Comparison of ENCODE assay signal across 8 cellular contexts in the genomic region with DNA sequence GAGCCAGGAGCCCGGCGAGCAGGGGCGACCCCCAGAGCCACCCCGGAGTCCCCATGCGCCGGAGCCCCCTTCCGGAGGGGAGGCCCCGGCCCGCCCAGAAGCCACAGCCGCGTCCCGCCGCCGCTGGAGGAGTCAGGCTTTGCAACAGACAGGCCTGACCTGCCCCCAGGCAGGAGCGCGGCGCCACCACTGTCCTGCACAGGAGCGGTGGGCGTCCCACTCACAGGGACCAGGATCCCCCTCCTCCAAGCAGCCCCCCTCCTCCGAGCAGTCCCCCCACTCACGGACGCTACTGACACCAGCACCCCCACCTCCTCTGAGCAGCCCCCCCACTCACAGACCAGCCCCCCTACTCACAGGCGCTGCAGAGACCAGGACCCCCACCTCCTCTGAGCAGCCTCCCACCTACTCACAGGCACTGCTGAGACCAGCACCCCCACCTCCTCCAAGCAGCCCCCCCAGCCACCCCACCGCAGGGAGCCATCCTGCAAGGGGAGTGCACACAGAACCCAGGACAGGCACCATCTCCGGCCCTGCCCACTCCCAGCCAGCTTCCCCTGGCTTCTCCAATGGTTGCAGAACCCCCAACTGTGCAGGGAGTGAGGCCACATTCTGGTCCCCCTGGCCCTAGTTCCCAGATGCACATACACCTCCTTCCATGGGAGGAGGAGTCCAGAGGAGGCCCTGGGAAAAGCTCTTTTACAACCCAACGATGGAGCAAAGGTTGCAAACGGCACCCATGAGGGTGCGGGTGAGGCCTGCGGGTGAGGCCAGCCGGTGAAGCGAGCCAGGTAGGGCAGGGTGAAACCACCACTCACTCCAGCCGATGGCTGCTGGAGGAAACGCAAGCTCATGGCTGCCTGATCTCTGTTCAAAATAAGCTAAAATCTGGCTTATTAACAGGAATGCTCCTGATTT.
DNase-seq lines count a peak whose midpoint lies in the region; ATAC-seq and TF ChIP-seq lines count a peak whose summit lies in the region.

No MANE protein-coding gene starts in this region.

- no peaks in the 10 kb centered on the region for H3K36me3 ChIP-seq in CD8-positive, alpha-beta memory T cell (ENCODE audit: insufficient read depth, low read length)
- H3K36me3 ChIP-seq in HCT116 (ENCODE audit: control insufficient read depth in 1 of 2, insufficient read depth in 2 of 2, low read length in 2 of 2), result peaks cover 0 to 5% of the 10 kb centered on the region in 2 experiments; a peak in 1 of 4 replicates
- no peaks in the 10 kb centered on the region for H3K36me3 ChIP-seq in mucosa of stomach (ENCODE audit: control insufficient read depth, insufficient read depth, low read length)

- H3K27me3 Mint-ChIP-seq in CD8-positive, alpha-beta memory T cell, result no peaks in the 10 kb centered on the region

- H3K9ac ChIP-seq in HCT116 (ENCODE audit: low read length) (peak overlapping the region; percentile 79), mucosa of stomach (ENCODE audit: low read length) (peak overlapping the region; percentile 78)

- no peaks in the 10 kb centered on the region for H3K9me3 Mint-ChIP-seq in CD8-positive, alpha-beta memory T cell

- no peaks in the 10 kb centered on the region for H3K27me3 ChIP-seq in CD8-positive, alpha-beta memory T cell (ENCODE audit: insufficient read depth, low read length, poor library complexity, severe bottlenecking)
- no peaks in the 10 kb centered on the region for H3K27me3 ChIP-seq in HCT116 (ENCODE audit: insufficient read depth, low read length)
- H3K27me3 ChIP-seq in mucosa of stomach (ENCODE audit: control insufficient read depth, insufficient read depth, low read length), result no peaks in the 10 kb centered on the region

- TF ChIP-seq POLR2A in HCT116 (IDR thresholded peaks at IDR 0.05; ENCODE audit: borderline replicate concordance, extremely low read depth, insufficient read depth, insufficient read length), result peak; percentile 50

- H3K27ac Mint-ChIP-seq in CD8-positive, alpha-beta memory T cell, result peak overlapping the region; percentile 63 to 90 (median 85)

- H3K4me3 Mint-ChIP-seq in CD8-positive, alpha-beta memory T cell, result peak overlapping the region; percentile 76 to 95 (median 82)

- H3K9me2 ChIP-seq in HCT116 (ENCODE audit: insufficient read depth), result no peaks in the 10 kb centered on the region

- peak overlapping the region; percentile 83 for H3K4me2 ChIP-seq in HCT116 (ENCODE audit: low read length)

- H4K20me1 ChIP-seq in HCT116 (ENCODE audit: insufficient read depth), result no peaks in the 10 kb centered on the region

- H3K4me3 ChIP-seq in CD8-positive, alpha-beta memory T cell (ENCODE audit: low read length), result peak overlapping the region; percentile 43
- H3K4me3 ChIP-seq in HCT116 (replicated peaks in 1 of 2; ENCODE audit: low read depth in 1 of 2, low read length in 2 of 2) (peak overlapping the region; percentile 67 to 79), mucosa of stomach (ENCODE audit: low read length) (peak overlapping the region; percentile 22)

- H3K79me2 ChIP-seq in HCT116 (ENCODE audit: insufficient read depth, low read length), result no peaks in the 10 kb centered on the region; the same call in 1 of the 2 replicates

- intact Hi-C loops in HCT116 (cut with micrococcal nuclease), result no loop called here

- DNase-seq in CD8-positive, alpha-beta memory T cell, result peak in 1 of 5 donors; percentile 74
- no peak for DNase-seq in HCT116 (ENCODE audit: low read depth, low spot score)
- DNase-seq in SW480 (ENCODE audit: low spot score), result peak; percentile 74
- peak; percentile 44 for DNase-seq in effector CD4-positive, alpha-beta T cell
- DNase-seq in ureter (ENCODE audit: low spot score), result peak; percentile 70
- DNase-seq in cerebellar nuclear complex (lab: John Stamatoyannopoulos, UW), result no peak

- H3K4me1 ChIP-seq in CD8-positive, alpha-beta memory T cell (ENCODE audit: insufficient read depth, low read length), result peaks cover 26% of the 10 kb centered on the region
- H3K4me1 ChIP-seq in HCT116 (ENCODE audit: control insufficient read depth in 1 of 2, insufficient read depth in 2 of 2, low read length in 2 of 2) (peaks cover 58 to 66% of the 10 kb centered on the region in 2 experiments), mucosa of stomach (ENCODE audit: control insufficient read depth, insufficient read depth, low read length) (peaks cover 58% of the 10 kb centered on the region)

- BruUV-seq in HCT116 (replicated peaks; lab: Mats Ljungman, UMichigan), result no TSS peak

- peaks cover 0 to 3% (median 1%) of the 10 kb centered on the region in 3 donors for H3K36me3 Mint-ChIP-seq in CD8-positive, alpha-beta memory T cell

- no peaks in the 10 kb centered on the region for H3K9me3 ChIP-seq in CD8-positive, alpha-beta memory T cell (ENCODE audit: low read length)
- no peaks in the 10 kb centered on the region for H3K9me3 ChIP-seq in HCT116 (ENCODE audit: control insufficient read depth in 1 of 2, insufficient read depth in 1 of 2, low read depth in 1 of 2, low read length in 2 of 2)
- H3K9me3 ChIP-seq in mucosa of stomach (ENCODE audit: control insufficient read depth, low read length), result no peaks in the 10 kb centered on the region

- TF ChIP-seq RAD21 in HCT116 (IDR thresholded peaks at IDR 0.05; ENCODE audit: low read depth), result no peak

- peak overlapping the region; percentile 24 for H3K27ac ChIP-seq in CD8-positive, alpha-beta memory T cell (ENCODE audit: low read depth, low read length)
- H3K27ac ChIP-seq in HCT116 (ENCODE audit: low read depth, low read length), result peak overlapping the region; percentile 96

- no peak overlapping the region for H2AFZ ChIP-seq in HCT116 (ENCODE audit: low read depth, low read length, poor library complexity, severe bottlenecking)

- no peak for TF ChIP-seq CTCF in HCT116 (IDR thresholded peaks at IDR 0.05 in 2 of 3, conservative IDR thresholded peaks at IDR 0.05 in 1 of 3; ENCODE audit: borderline replicate concordance in 1 of 3, insufficient read depth in 1 of 3, low read depth in 2 of 3, low read length in 2 of 3)

- CTCF ChIA-PET in CD8-positive, alpha-beta memory T cell (lab: Charles Lee), result interaction anchor here (1.0 to 1.4 kb wide), 3 partner anchors 10 to 13 kb away, joined by 4 to 9 read pairs (median 4); no protein-coding TSS in a partner anchor
- CTCF ChIA-PET in HCT116 (lab: Charles Lee), result interaction anchor here (1.1 to 2.5 kb wide), 4 partner anchors 13 to 53 kb away, joined by 6 to 25 read pairs (median 11); no protein-coding TSS in a partner anchor

- ATAC-seq in HCT116 (peak; percentile 26), GM21367 (IDR thresholded peaks at IDR 0.05; ENCODE audit: unreplicated experiment) (no peak)

- H3K4me1 Mint-ChIP-seq in CD8-positive, alpha-beta memory T cell, result peaks cover 30 to 60% (median 44%) of the 10 kb centered on the region in 3 donors

- POLR2A ChIA-PET in CD8-positive, alpha-beta memory T cell (lab: Charles Lee), result no interaction called here
- POLR2A ChIA-PET in HCT116 (lab: Charles Lee), result interaction anchor here (0.6 to 1.4 kb wide), 2 partner anchors 13 to 256 kb away, joined by 3 to 4 read pairs; no protein-coding TSS in a partner anchor

- RAD21 ChIA-PET in HCT116 (lab: Charles Lee; ENCODE audit: low non-redundant PET in 1 of 2, low total read pairs in 2 of 2, uncharacterized antibody in 2 of 2, unreplicated experiment in 2 of 2), result interaction anchor here (0.7 to 1.4 kb wide), 2 partner anchors 13 to 51 kb away, joined by 3 to 4 read pairs; no protein-coding TSS in a partner anchor

TF ChIP-seq in HCT116, 20 proteins besides CTCF, POLR2A, EP300 and RAD21:
- TF ChIP-seq TCF7L2 (IDR thresholded peaks at IDR 0.05; ENCODE audit: borderline replicate concordance, extremely low read depth, insufficient read depth, insufficient read length) (no peak), FOSL1 (IDR thresholded peaks at IDR 0.05; ENCODE audit: low read depth) (no peak), ZFX (IDR thresholded peaks at IDR 0.05) (peak; percentile 89), SIN3A (IDR thresholded peaks at IDR 0.05; ENCODE audit: low read depth) (no peak)
- TF ChIP-seq, protein P1, sequence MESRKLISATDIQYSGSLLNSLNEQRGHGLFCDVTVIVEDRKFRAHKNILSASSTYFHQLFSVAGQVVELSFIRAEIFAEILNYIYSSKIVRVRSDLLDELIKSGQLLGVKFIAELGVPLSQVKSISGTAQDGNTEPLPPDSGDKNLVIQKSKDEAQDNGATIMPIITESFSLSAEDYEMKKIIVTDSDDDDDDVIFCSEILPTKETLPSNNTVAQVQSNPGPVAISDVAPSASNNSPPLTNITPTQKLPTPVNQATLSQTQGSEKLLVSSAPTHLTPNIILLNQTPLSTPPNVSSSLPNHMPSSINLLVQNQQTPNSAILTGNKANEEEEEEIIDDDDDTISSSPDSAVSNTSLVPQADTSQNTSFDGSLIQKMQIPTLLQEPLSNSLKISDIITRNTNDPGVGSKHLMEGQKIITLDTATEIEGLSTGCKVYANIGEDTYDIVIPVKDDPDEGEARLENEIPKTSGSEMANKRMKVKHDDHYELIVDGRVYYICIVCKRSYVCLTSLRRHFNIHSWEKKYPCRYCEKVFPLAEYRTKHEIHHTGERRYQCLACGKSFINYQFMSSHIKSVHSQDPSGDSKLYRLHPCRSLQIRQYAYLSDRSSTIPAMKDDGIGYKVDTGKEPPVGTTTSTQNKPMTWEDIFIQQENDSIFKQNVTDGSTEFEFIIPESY (IDR thresholded peaks at IDR 0.05; ENCODE audit: extremely low read depth, insufficient replicate concordance, low read length), result no peak

Comparison
In these comparisons a context has a peak if more than half of its experiments do, and no peak if none do; other contexts are left out.
1. DNase-seq: peak in SW480 (single experiment), effector CD4-positive, alpha-beta T cell (single experiment) and ureter (single experiment); none in HCT116 (single experiment) and cerebellar nuclear complex (0 of 2).
2. H3K4me3 ChIP-seq: peak in every context shown above with its lines; median percentile 73 in HCT116; 43 in CD8-positive, alpha-beta memory T cell; 22 in mucosa of stomach.